In the genomic region with DNA sequence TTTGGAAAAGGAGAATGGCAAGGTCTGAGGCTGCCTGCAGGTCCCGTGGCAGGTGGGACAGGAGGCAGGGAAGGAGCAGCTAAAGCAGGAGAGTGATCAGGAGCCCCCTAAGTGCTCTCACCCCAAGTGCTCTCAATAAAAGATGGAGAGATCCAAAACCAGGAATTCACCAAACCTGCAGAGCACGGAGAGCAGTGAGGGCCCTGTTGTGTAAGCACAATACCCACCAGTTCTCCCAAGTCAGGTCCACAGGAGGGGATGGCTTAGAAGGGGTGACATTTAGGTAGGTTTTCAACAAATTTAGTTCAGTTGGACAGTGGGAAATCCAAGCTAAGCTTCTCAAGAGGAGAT, we compare ENCODE assay signal across 1 cellular context.
TF ChIP-seq lines count a peak whose summit lies in the region.

No MANE protein-coding gene starts in this region.

TF ChIP-seq in H1, 55 proteins besides CTCF, POLR2A, EP300 and RAD21:
- no peak for TF ChIP-seq NANOG (IDR thresholded peaks at IDR 0.05; ENCODE audit: insufficient read depth, low read depth, low read length, poor library complexity, severe bottlenecking)
- no peak for TF ChIP-seq CEBPB (IDR thresholded peaks at IDR 0.05; ENCODE audit: low read depth, low read length)
- TF ChIP-seq SRF (IDR thresholded peaks at IDR 0.05; ENCODE audit: low read depth, low read length) = no peak
- TF ChIP-seq BACH1 (IDR thresholded peaks at IDR 0.05; ENCODE audit: low read length) = no peak
- no peak for TF ChIP-seq JUND (IDR thresholded peaks at IDR 0.05; ENCODE audit: low read length)
- no peak for TF ChIP-seq TEAD4 (IDR thresholded peaks at IDR 0.05; ENCODE audit: low read depth, low read length)
